In genomic region chr1:171373357-171374122, GRCh38 we compare ENCODE assay signal across 8 cellular contexts. TPM values are rescaled to one million over a fixed set of nuclear protein-coding genes. Genes with fewer than 3 reads are reported as not detected.
DNase-seq lines count a peak whose midpoint lies in the region; ATAC-seq and TF ChIP-seq lines count a peak whose summit lies in the region.
"Not testable (repeated sequence)": the region's sequence is repeated elsewhere in the genome, so short reads cannot be mapped to it uniquely, and the experiment has no call there.

No MANE protein-coding gene starts in this region.

- H3K9me2 ChIP-seq in HCT116 (ENCODE audit: insufficient read depth) = not testable (repeated sequence)

- TSS peak; percentile 80 for BruUV-seq in HCT116 (replicated peaks; lab: Mats Ljungman, UMichigan)

- not testable (repeated sequence) for H4K20me1 ChIP-seq in HCT116 (ENCODE audit: insufficient read depth)

- H3K36me3 ChIP-seq in HCT116 (ENCODE audit: control insufficient read depth in 1 of 2, insufficient read depth in 2 of 2, low read length in 2 of 2); RWPE2 (ENCODE audit: low read depth); thoracic aorta: not testable (repeated sequence)

- H3K9me3 Mint-ChIP-seq in chondrocyte (ENCODE audit: low read depth) (peaks cover 17% of the 10 kb centered on the region), mesothelial cell of epicardium (peaks cover 13% of the 10 kb centered on the region)

- H3K27ac ChIP-seq in HCT116 (ENCODE audit: low read depth, low read length) (peak overlapping the region; percentile 50), RWPE2 (ENCODE audit: poor library complexity, severe bottlenecking) (peak overlapping the region; percentile 59), thoracic aorta (peak overlapping the region; percentile 57 to 94)

- H3K9me3 ChIP-seq in HCT116 (ENCODE audit: control insufficient read depth in 1 of 2, insufficient read depth in 1 of 2, low read depth in 1 of 2, low read length in 2 of 2); RWPE2 (ENCODE audit: severe bottlenecking); thoracic aorta: not testable (repeated sequence)

- H3K27ac Mint-ChIP-seq in chondrocyte (ENCODE audit: unreplicated experiment); mesothelial cell of epicardium: not testable (repeated sequence)

- H3K4me2 ChIP-seq in HCT116 (ENCODE audit: low read length) = peak overlapping the region; percentile 70

- POLR2A ChIA-PET in HCT116 (lab: Charles Lee) = not testable (repeated sequence)

- H3K4me3 Mint-ChIP-seq in chondrocyte (ENCODE audit: unreplicated experiment) = peak overlapping the region; percentile 55
- H3K4me3 Mint-ChIP-seq in mesothelial cell of epicardium = peak overlapping the region; percentile 44

- peak overlapping the region; percentile 63 for H3K9ac ChIP-seq in HCT116 (ENCODE audit: low read length)

- ATAC-seq in HCT116 = peak; percentile 76
- not testable (repeated sequence) for ATAC-seq in RWPE2 (ENCODE audit: low read depth); thoracic aorta (ENCODE audit: insufficient number of reproducible peaks, low FRiP score, low read depth)

- H3K27me3 Mint-ChIP-seq in chondrocyte (ENCODE audit: low read depth); mesothelial cell of epicardium (ENCODE audit: low read depth): not testable (repeated sequence)

- peak overlapping the region; percentile 72 for H2AFZ ChIP-seq in HCT116 (ENCODE audit: low read depth, low read length, poor library complexity, severe bottlenecking)

- peak overlapping the region; percentile 33 to 53 for H3K4me3 ChIP-seq in HCT116 (replicated peaks in 1 of 2; ENCODE audit: low read depth in 1 of 2, low read length in 2 of 2)
- H3K4me3 ChIP-seq in RWPE2 (ENCODE audit: severe bottlenecking); thoracic aorta: not testable (repeated sequence)

- TF ChIP-seq CTCF in HCT116 (IDR thresholded peaks at IDR 0.05 in 2 of 3, conservative IDR thresholded peaks at IDR 0.05 in 1 of 3; ENCODE audit: borderline replicate concordance in 1 of 3, insufficient read depth in 1 of 3, low read depth in 2 of 3, low read length in 2 of 3); RWPE2 (IDR thresholded peaks at IDR 0.05; ENCODE audit: poor library complexity, severe bottlenecking); chondrocyte (IDR thresholded peaks at IDR 0.05); mesothelial cell of epicardium (IDR thresholded peaks at IDR 0.05; ENCODE audit: unreplicated experiment); thoracic aorta (IDR thresholded peaks at IDR 0.05): not testable (repeated sequence)

- not testable (repeated sequence) for H3K79me2 ChIP-seq in HCT116 (ENCODE audit: insufficient read depth, low read length)

- H3K4me1 Mint-ChIP-seq in chondrocyte (ENCODE audit: low read depth) = peaks cover 15% of the 10 kb centered on the region
- not testable (repeated sequence) for H3K4me1 Mint-ChIP-seq in mesothelial cell of epicardium

- TF ChIP-seq POLR2A in HCT116 (IDR thresholded peaks at IDR 0.05; ENCODE audit: borderline replicate concordance, extremely low read depth, insufficient read depth, insufficient read length) = not testable (repeated sequence)

- CTCF ChIA-PET in HCT116 (lab: Charles Lee) = not testable (repeated sequence)

- H3K4me1 ChIP-seq in HCT116 (ENCODE audit: control insufficient read depth in 1 of 2, insufficient read depth in 2 of 2, low read length in 2 of 2) = peaks cover 13 to 16% of the 10 kb centered on the region in 2 experiments; a peak in 3 of 4 replicates
- H3K4me1 ChIP-seq in RWPE2 (ENCODE audit: insufficient read depth, poor library complexity, severe bottlenecking) = not testable (repeated sequence)
- H3K4me1 ChIP-seq in thoracic aorta (ENCODE audit: control insufficient read depth in 1 of 2, low read depth in 2 of 2) = peaks cover 4 to 30% of the 10 kb centered on the region in 2 donors

- peak; percentile 18 for DNase-seq in DMS153 treated with DMSO at 0.1 percent for 48 hours (lab: John Stamatoyannopoulos, UW; ENCODE audit: unreplicated experiment)
- not testable (repeated sequence) for DNase-seq in HCT116 (ENCODE audit: low read depth, low spot score); RWPE2 (ENCODE audit: low spot score); chondrocyte (ENCODE audit: low spot score); mesothelial cell of epicardium (ENCODE audit: low spot score in 2 of 2, unreplicated experiment in 2 of 2); thoracic aorta (ENCODE audit: low spot score)
- peak; percentile 3 for DNase-seq in NCI-H1694 (lab: John Stamatoyannopoulos, UW)
- DNase-seq in NCI-H460 (ENCODE audit: extremely low read depth, low read depth) = peak; percentile 24

- RAD21 ChIA-PET in HCT116 (lab: Charles Lee; ENCODE audit: low non-redundant PET in 1 of 2, low total read pairs in 2 of 2, uncharacterized antibody in 2 of 2, unreplicated experiment in 2 of 2) = not testable (repeated sequence)

- not testable (repeated sequence) for TF ChIP-seq RAD21 in HCT116 (IDR thresholded peaks at IDR 0.05; ENCODE audit: low read depth)

- not testable (repeated sequence) for H3K36me3 Mint-ChIP-seq in chondrocyte (ENCODE audit: low read depth); mesothelial cell of epicardium

- intact Hi-C loops in HCT116 (cut with micrococcal nuclease) = not testable (repeated sequence)

- H3K27me3 ChIP-seq in HCT116 (ENCODE audit: insufficient read depth, low read length); RWPE2 (ENCODE audit: insufficient read depth, poor library complexity, severe bottlenecking); thoracic aorta (replicated peaks; ENCODE audit: insufficient read depth): not testable (repeated sequence)

RNA-seq across cellular contexts. Expression of gene FMO4, which starts 59.6 kb away (rescaled TPM):
- total RNA-seq in HCT116 (2021; ENCODE audit: unreplicated experiment) (1.4 TPM), chondrocyte (2.2 to 3.5 TPM (median 2.6 TPM) in 3 replicates), mesothelial cell of epicardium (4.4 to 5.9 TPM (median 5.4 TPM) in 3 replicates), thoracic aorta (10 to 100 TPM; 10.6 to 13.8 TPM)
- polyA plus RNA-seq in HCT116 (2012) = 1.2 and 1.3 TPM in 2 replicates
- 0.89 and 1.1 TPM in 2 replicates for total RNA-seq in NCI-H460 (2014; rRNA removed; shearing (Covaris generic))
- polyA plus RNA-seq in NCI-H460 (2014; cell fraction: nucleus; rRNA removed) = 0.15 and 0.74 TPM in 2 replicates
